ENCODE assay signal across 8 cellular contexts in the genomic region with DNA sequence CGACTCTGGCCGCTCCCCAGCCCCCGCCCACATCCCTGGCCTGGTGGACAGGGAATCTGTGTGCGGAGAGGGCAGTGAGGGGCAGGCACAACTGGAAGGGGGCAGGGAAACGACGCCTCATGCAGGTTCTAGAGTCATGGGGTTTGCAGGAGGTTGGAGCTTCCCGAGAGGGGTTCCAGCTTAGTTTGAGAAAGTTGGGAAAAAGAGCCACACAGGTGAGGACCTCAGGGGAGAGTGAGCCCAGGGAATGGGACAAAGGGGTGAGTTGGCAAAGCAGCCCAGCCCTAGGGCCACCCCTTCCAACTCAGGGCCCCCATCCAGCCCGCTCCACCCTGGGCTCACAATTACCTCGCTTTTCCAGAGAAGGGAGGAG. TPM values are rescaled to one million over a fixed set of nuclear protein-coding genes. Genes with fewer than 3 reads are reported as not detected.
DNase-seq lines count a peak whose midpoint lies in the region; ATAC-seq and TF ChIP-seq lines count a peak whose summit lies in the region.

No MANE protein-coding gene starts in this region.

- peak overlapping the region; percentile 95 for H3K4me3 Mint-ChIP-seq in HFFc6

- H3K4me2 ChIP-seq in hepatocyte: peak overlapping the region; percentile 86

- ATAC-seq in sciatic nerve: peak; percentile 84
- no peak for ATAC-seq in HG03280 (IDR thresholded peaks at IDR 0.05; ENCODE audit: unreplicated experiment)

- H2AFZ ChIP-seq in hepatocyte: peak overlapping the region; percentile 8

- TF ChIP-seq CTCF in HFFc6 (IDR thresholded peaks at IDR 0.05) (no peak), hepatocyte (IDR thresholded peaks at IDR 0.05; ENCODE audit: poor library complexity) (no peak)

- peak; percentile 33 for DNase-seq in HFFc6
- DNase-seq in amniotic epithelial cell (ENCODE audit: low read depth): peak; percentile 44
- peak; percentile 75 for DNase-seq in hepatocyte (ENCODE audit: low spot score)
- peak; percentile 90 for DNase-seq in sciatic nerve (ENCODE audit: low spot score)
- DNase-seq in NCI-H748 (lab: John Stamatoyannopoulos, UW; ENCODE audit: unreplicated experiment): no peak
- no peak for DNase-seq in NCI-H510A (lab: John Stamatoyannopoulos, UW)
- no peak for DNase-seq in DMS53 (lab: John Stamatoyannopoulos, UW)

- WGBS in hepatocyte (ENCODE audit: low lambda C conversion rate, missing lambda C conversion rate): 5% methylated on average over 9 of the region's 9 CpGs

- H3K36me3 ChIP-seq in hepatocyte (replicated peaks; ENCODE audit: insufficient read depth, low read depth): no peaks in the 10 kb centered on the region

- H3K27ac Mint-ChIP-seq in HFFc6: peak overlapping the region; percentile 74

- H3K9me2 ChIP-seq in hepatocyte (replicated peaks; ENCODE audit: insufficient read depth): no peaks in the 10 kb centered on the region

- H3K36me3 Mint-ChIP-seq in HFFc6 (ENCODE audit: low read depth): no peaks in the 10 kb centered on the region

- peaks cover 32% of the 10 kb centered on the region for H4K20me1 ChIP-seq in hepatocyte (ENCODE audit: insufficient read depth, poor library complexity, severe bottlenecking)

- peaks cover 20% of the 10 kb centered on the region for H3K4me1 ChIP-seq in hepatocyte (ENCODE audit: insufficient read depth)

- H3K27me3 ChIP-seq in hepatocyte: no peaks in the 10 kb centered on the region

- H3K27ac ChIP-seq in hepatocyte: peak overlapping the region; percentile 98

- intact Hi-C loops in sciatic nerve (cut with DNase I): no loop called here

- H3K9me3 ChIP-seq in hepatocyte (ENCODE audit: low read depth): no peaks in the 10 kb centered on the region

- H3K27me3 Mint-ChIP-seq in HFFc6 (ENCODE audit: insufficient read depth): no peaks in the 10 kb centered on the region; the same call in 1 of the 2 replicates

- H3K4me1 Mint-ChIP-seq in HFFc6 (ENCODE audit: low read depth): peaks cover 51% of the 10 kb centered on the region

- H3K79me2 ChIP-seq in hepatocyte: peaks cover 53% of the 10 kb centered on the region

- peak overlapping the region; percentile 24 for H3K4me3 ChIP-seq in hepatocyte

- H3K9me3 Mint-ChIP-seq in HFFc6: no peaks in the 10 kb centered on the region

RNA-seq across cellular contexts. Expression of a gene that starts 1.7 kb away (rescaled TPM):
- total RNA-seq in HFFc6 (2021; fragmentation: NEBNext Ultra II Directional; extraction: Animal tissue kit (Norgen Biotek cat#: 25700)): 10 to 100 TPM; 12.7 to 14.8 (median 13.6) TPM
- total RNA-seq in hepatocyte (66.1 and 74.2 TPM in 2 replicates), sciatic nerve (76.0 TPM)
- polyA plus RNA-seq in hepatocyte: 77.5 and 85.0 TPM in 2 replicates

RNA-seq across cellular contexts. Expression of a gene that starts 14.9 kb away (rescaled TPM):
- 10 to 100 TPM; 18.4 to 26.9 (median 21.4) TPM for total RNA-seq in HFFc6 (2021; fragmentation: NEBNext Ultra II Directional; extraction: Animal tissue kit (Norgen Biotek cat#: 25700))
- total RNA-seq in hepatocyte (16.0 and 20.0 TPM in 2 replicates), sciatic nerve (38.2 TPM)
- polyA plus RNA-seq in hepatocyte: 18.9 and 19.9 TPM in 2 replicates

RNA-seq across cellular contexts. Expression of a gene that starts 18.2 kb away (rescaled TPM):
- total RNA-seq in HFFc6 (2021; fragmentation: NEBNext Ultra II Directional; extraction: Animal tissue kit (Norgen Biotek cat#: 25700)): 10 to 100 TPM; 51.0 to 73.1 (median 56.7) TPM
- total RNA-seq in hepatocyte (66.5 and 85.7 TPM in 2 replicates), sciatic nerve (68.6 TPM)
- 87.5 and 95.0 TPM in 2 replicates for polyA plus RNA-seq in hepatocyte

RNA-seq across cellular contexts. Expression of a gene that starts 18.5 kb away (rescaled TPM):
- 10 to 100 TPM; 30.7 to 37.7 (median 33.4) TPM for total RNA-seq in HFFc6 (2021; fragmentation: NEBNext Ultra II Directional; extraction: Animal tissue kit (Norgen Biotek cat#: 25700))
- total RNA-seq in hepatocyte: 6.2 and 7.1 TPM in 2 replicates
- 22.2 and 22.6 TPM in 2 replicates for polyA plus RNA-seq in hepatocyte
- total RNA-seq in sciatic nerve: 14.0 TPM

RNA-seq across cellular contexts. Expression of a gene that starts 18.6 kb away (rescaled TPM):
- 1 to 10 TPM in 5 of 6 experiments, under 1 TPM in 1; 0.53 to 2.3 (median 1.4) TPM for total RNA-seq in HFFc6 (2021; fragmentation: NEBNext Ultra II Directional; extraction: Animal tissue kit (Norgen Biotek cat#: 25700))
- total RNA-seq in hepatocyte (0.32 and 0.37 TPM in 2 replicates), sciatic nerve (4.4 TPM)
- 0.76 and 4.2 TPM in 2 replicates for polyA plus RNA-seq in hepatocyte

Comparison
In these comparisons a context has a peak if more than half of its experiments do, and no peak if none do; other contexts are left out.
1. DNase-seq: peak in HFFc6 (single experiment), amniotic epithelial cell (single experiment), hepatocyte (single experiment) and sciatic nerve (single experiment); none in NCI-H748 (single experiment), NCI-H510A (single experiment) and DMS53 (single experiment).